Comparison of ENCODE assay signal across 2 cellular contexts in genomic region chr2:215687149-215688031, GRCh38.
TF ChIP-seq lines count a peak whose summit lies in the region.

No MANE protein-coding gene starts in this region.

TF ChIP-seq in A549, 52 proteins besides CTCF, POLR2A, EP300 and RAD21 (continued from another document):
- TF ChIP-seq E2F6 (IDR thresholded peaks at IDR 0.05; ENCODE audit: borderline replicate concordance, low read depth) (no peak), ESRRA (IDR thresholded peaks at IDR 0.05; ENCODE audit: borderline replicate concordance, low read length) (no peak)

TF ChIP-seq in K562, 482 proteins besides CTCF, POLR2A, EP300 and RAD21 (continued from another document):
- no peak for TF ChIP-seq CHD7 (IDR thresholded peaks at IDR 0.05; ENCODE audit: low read depth, low read length)
- TF ChIP-seq ZNF512 (tag; IDR thresholded peaks at IDR 0.05): peak; percentile 47; the same call in 1 of the 2 replicates
- 0 out of 2 replicates have a peak, but pooled peaks have one; percentile 8 for TF ChIP-seq C11orf30 (IDR thresholded peaks at IDR 0.05; ENCODE audit: low read depth)
